ENCODE assay signal across 19 cellular contexts in genomic region chr1:245111073-245111472, GRCh38.
A peak's percentile ranks its signal among the peaks of the same experiment; 100 is the strongest.
DNase-seq lines count a peak whose midpoint lies in the region; TF ChIP-seq lines count a peak whose summit lies in the region.
"Had no signal": no experiment of that assay in that cellular context is flagged by ENCODE, and none has a peak within 500 bp of the region (broad histone marks: within the 10 kb centered on the region; RNA-seq: fewer than 3 reads in every experiment).

No MANE protein-coding gene starts in this region.

- H3K9me3 Mint-ChIP-seq in nephron = no peaks in the 10 kb centered on the region
- H3K9me3 Mint-ChIP-seq: CD4-positive, alpha-beta T cell had no signal

- H3K27me3 Mint-ChIP-seq in nephron (ENCODE audit: low read depth) = no peaks in the 10 kb centered on the region
- H3K27me3 Mint-ChIP-seq: CD4-positive, alpha-beta T cell had no signal

- peak overlapping the region; percentile 61 to 73 (median 68) for H3K27ac Mint-ChIP-seq in nephron
- H3K27ac Mint-ChIP-seq: CD4-positive, alpha-beta T cell had no signal

- DNase-seq in left kidney (ENCODE audit: low read depth, low spot score) (peak; percentile 68), HCEC 1CT (no peak), D341Med (ENCODE audit: low spot score) (no peak)
- DNase-seq in activated T-cell treated with anti-CD3 and anti-CD28 coated beads, Interleukin-2, amount 50 U/mL, for 1 hour = no peak
- DNase-seq: 8988T; ACHN; AML-193; BE2C; CD4-positive, alpha-beta T cell; CD8-positive, alpha-beta memory T cell; DMS53; DMS79 treated with DMSO at 0.1 percent for 48 hours; GM23248; H7 had no signal

- no peak for TF ChIP-seq CTCF in VCaP (conservative IDR thresholded peaks at IDR 0.05)
- TF ChIP-seq CTCF in nephron (IDR thresholded peaks at IDR 0.05; ENCODE audit: unreplicated experiment in 3 of 3) = no peak

- H3K4me3 Mint-ChIP-seq in nephron = no peak overlapping the region
- H3K4me3 Mint-ChIP-seq: CD14-positive monocyte; CD4-positive, alpha-beta T cell; CD8-positive, alpha-beta memory T cell had no signal

- peak overlapping the region; percentile 73 for H3K27ac ChIP-seq in VCaP
- H3K27ac ChIP-seq: A549; BLaER1 treated with 17β-estradiol and CSF1 and Interleukin-3, amounts not matched to agents 10 nM and 100 nM; GM23248 had no signal

- no peaks in the 10 kb centered on the region for H3K36me3 Mint-ChIP-seq in nephron (ENCODE audit: low read depth)

- H3K4me1 Mint-ChIP-seq in nephron = no peaks in the 10 kb centered on the region
- H3K4me1 Mint-ChIP-seq: CD8-positive, alpha-beta memory T cell had no signal
